In the genomic region with DNA sequence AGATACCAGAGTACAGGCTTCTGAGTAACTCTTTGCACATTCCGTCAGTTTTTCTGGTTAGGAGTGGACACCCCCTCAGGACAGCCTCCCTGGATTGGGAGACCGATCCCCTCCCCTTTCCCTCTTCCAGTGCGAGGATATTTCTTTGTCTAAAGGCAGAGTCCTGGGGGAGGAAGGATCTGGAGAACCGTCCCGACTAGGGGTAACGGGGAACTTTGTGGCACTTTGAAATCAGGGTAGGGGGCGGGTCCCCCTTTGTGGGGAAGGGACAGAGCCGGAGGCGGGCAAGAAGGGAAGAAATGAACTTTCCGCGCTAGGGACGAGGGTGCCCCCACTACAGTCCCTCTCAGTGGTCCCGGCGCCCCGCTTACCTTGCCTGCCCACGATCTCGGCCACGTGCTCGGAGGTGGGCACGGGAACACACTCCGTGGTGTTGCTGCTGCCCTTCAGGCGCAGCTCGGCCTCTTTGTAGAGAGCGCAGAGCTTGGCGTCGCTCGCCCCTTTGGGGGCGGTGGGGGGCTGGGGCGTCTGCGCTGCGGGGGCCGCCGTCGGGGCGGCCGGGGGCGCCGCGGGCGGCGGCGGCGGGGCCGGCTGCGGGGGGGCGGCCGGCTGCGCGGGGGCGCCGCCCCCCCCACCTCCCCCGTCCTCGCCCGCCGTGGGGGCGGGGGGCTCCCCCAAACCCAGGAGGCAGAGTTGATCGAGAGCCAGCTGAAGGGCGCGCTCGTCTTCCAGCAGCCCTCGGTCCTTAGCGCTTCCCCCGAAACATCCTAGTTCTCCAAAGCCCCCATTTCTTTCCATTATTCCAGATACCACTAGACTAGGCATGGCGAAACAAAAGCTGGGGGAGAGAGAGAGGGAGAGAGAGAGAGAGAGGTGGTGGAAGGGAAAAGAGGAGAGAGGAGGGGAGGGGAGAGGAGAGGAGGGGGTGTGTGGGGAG, we compare ENCODE assay signal across 8 cellular contexts. TPM values are rescaled to one million over a fixed set of nuclear protein-coding genes. Genes with fewer than 3 reads are reported as not detected.
DNase-seq lines count a peak whose midpoint lies in the region; ATAC-seq and TF ChIP-seq lines count a peak whose summit lies in the region.

No MANE protein-coding gene starts in this region.

- no peaks in the 10 kb centered on the region for H3K79me2 ChIP-seq in MM.1S (ENCODE audit: low read length)
- H3K79me2 ChIP-seq in neural progenitor cell (ENCODE audit: low read depth): peaks cover 93% of the 10 kb centered on the region

- H3K9me3 ChIP-seq in CD4-positive, alpha-beta T cell (ENCODE audit: control insufficient read depth, low read length): no peaks in the 10 kb centered on the region
- H3K9me3 ChIP-seq in MM.1S (replicated peaks; ENCODE audit: insufficient read depth, low read length) (no peaks in the 10 kb centered on the region), neural progenitor cell (ENCODE audit: low read depth) (no peaks in the 10 kb centered on the region)

- intact Hi-C loops in CD4-positive, alpha-beta T cell (cut with DNase I, micrococcal nuclease): loop anchor here in 1 of 2 experiments (1.0 to 2.0 kb wide), 2 partner anchors 27 to 59 kb away; partner anchors contain the start of gene LAMTOR2

- H3K4me3 ChIP-seq in MM.1S (ENCODE audit: low read length) (peak overlapping the region; percentile 90), neural progenitor cell (peak overlapping the region; percentile 99)

- H3F3A ChIP-seq in MM.1S (ENCODE audit: insufficient read depth, low read length) (no peaks in the 10 kb centered on the region), neural progenitor cell (ENCODE audit: low read depth) (peaks cover 94% of the 10 kb centered on the region)

- CTCF ChIA-PET in CD4-positive, alpha-beta T cell (lab: Charles Lee): no interaction called here

- no peaks in the 10 kb centered on the region for H3K9me2 ChIP-seq in MM.1S (replicated peaks; ENCODE audit: insufficient read depth, low read length)

- H3K4me1 ChIP-seq in MM.1S (ENCODE audit: low read length) (peaks cover 5% of the 10 kb centered on the region), neural progenitor cell (peaks cover 61% of the 10 kb centered on the region)

- H3K9me3 Mint-ChIP-seq in CD4-positive, alpha-beta T cell: no peaks in the 10 kb centered on the region
- H3K9me3 Mint-ChIP-seq in chondrocyte (ENCODE audit: low read depth): no peaks in the 10 kb centered on the region
- no peaks in the 10 kb centered on the region for H3K9me3 Mint-ChIP-seq in neural progenitor cell

- no peak for ATAC-seq in CD4-positive, alpha-beta T cell (ENCODE audit: poor library complexity)
- ATAC-seq in GM18520 (IDR thresholded peaks at IDR 0.05; ENCODE audit: unreplicated experiment) (no peak), HG02973 (IDR thresholded peaks at IDR 0.05; ENCODE audit: unreplicated experiment) (no peak)

- H3K36me3 Mint-ChIP-seq in CD4-positive, alpha-beta T cell (ENCODE audit: low read depth): no peaks in the 10 kb centered on the region
- H3K36me3 Mint-ChIP-seq in chondrocyte (ENCODE audit: low read depth) (peaks cover 2% of the 10 kb centered on the region), neural progenitor cell (peaks cover 18% of the 10 kb centered on the region)

- POLR2A ChIA-PET in CD4-positive, alpha-beta T cell (lab: Charles Lee): no interaction called here

- H3K27ac ChIP-seq in CD4-positive, alpha-beta T cell (ENCODE audit: low read depth, low read length): no peak overlapping the region
- H3K27ac ChIP-seq in MM.1S (ENCODE audit: low read length): no peak overlapping the region
- peak overlapping the region; percentile 99 for H3K27ac ChIP-seq in neural progenitor cell

- 0 out of 2 replicates have a peak overlapping the region, but pooled peaks have one; percentile 98 for H2AFZ ChIP-seq in MM.1S (ENCODE audit: low read length)
- H2AFZ ChIP-seq in neural progenitor cell (replicated peaks): no peak overlapping the region

- H3K9ac ChIP-seq in MM.1S (ENCODE audit: low read length) (no peak overlapping the region), neural progenitor cell (peak overlapping the region; percentile 94)

- H3K27ac Mint-ChIP-seq in CD4-positive, alpha-beta T cell: no peak overlapping the region
- H3K27ac Mint-ChIP-seq in chondrocyte (ENCODE audit: unreplicated experiment) (peak overlapping the region; percentile 77), neural progenitor cell (peak overlapping the region; percentile 99)

- H3K4me2 ChIP-seq in MM.1S (ENCODE audit: low read depth, low read length): peak overlapping the region; percentile 99
- peak overlapping the region; percentile 99 for H3K4me2 ChIP-seq in neural progenitor cell

- H3K27me3 Mint-ChIP-seq in CD4-positive, alpha-beta T cell: peaks cover 38% of the 10 kb centered on the region
- no peaks in the 10 kb centered on the region for H3K27me3 Mint-ChIP-seq in chondrocyte (ENCODE audit: low read depth)
- peaks cover 9% of the 10 kb centered on the region for H3K27me3 Mint-ChIP-seq in neural progenitor cell (ENCODE audit: insufficient read depth, low read depth)

- no peak for TF ChIP-seq CTCF in CD4-positive, alpha-beta T cell (IDR thresholded peaks at IDR 0.05)
- TF ChIP-seq CTCF in MM.1S (IDR thresholded peaks at IDR 0.05; ENCODE audit: low read length): no peak
- TF ChIP-seq CTCF in chondrocyte (IDR thresholded peaks at IDR 0.05): no peak
- no peak for TF ChIP-seq CTCF in neural progenitor cell (IDR thresholded peaks at IDR 0.05)

- H3K27me3 ChIP-seq in CD4-positive, alpha-beta T cell (ENCODE audit: control insufficient read depth, insufficient read depth, low read length): peaks cover 29% of the 10 kb centered on the region
- H3K27me3 ChIP-seq in MM.1S (replicated peaks; ENCODE audit: insufficient read depth, low read length): peaks cover 54% of the 10 kb centered on the region
- H3K27me3 ChIP-seq in neural progenitor cell: no peaks in the 10 kb centered on the region

- peak overlapping the region; percentile 81 for H3K4me3 Mint-ChIP-seq in CD4-positive, alpha-beta T cell
- H3K4me3 Mint-ChIP-seq in chondrocyte (ENCODE audit: unreplicated experiment): peak overlapping the region; percentile 95
- H3K4me3 Mint-ChIP-seq in neural progenitor cell: peak overlapping the region; percentile 99

- H3K4me1 Mint-ChIP-seq in CD4-positive, alpha-beta T cell (ENCODE audit: low read depth): peaks cover 6% of the 10 kb centered on the region
- H3K4me1 Mint-ChIP-seq in chondrocyte (ENCODE audit: low read depth): peaks cover 75% of the 10 kb centered on the region
- peaks cover 67% of the 10 kb centered on the region for H3K4me1 Mint-ChIP-seq in neural progenitor cell

- H4K20me1 ChIP-seq in MM.1S (ENCODE audit: insufficient read depth, low read length) (no peaks in the 10 kb centered on the region), neural progenitor cell (ENCODE audit: low read depth) (peaks cover 81% of the 10 kb centered on the region)

- H3K36me3 ChIP-seq in MM.1S (replicated peaks; ENCODE audit: insufficient read depth, low read length) (no peaks in the 10 kb centered on the region), neural progenitor cell (no peaks in the 10 kb centered on the region)

- DNase-seq in CD4-positive, alpha-beta T cell: no peak
- DNase-seq in MM.1S: no peak
- DNase-seq in chondrocyte (ENCODE audit: low spot score): no peak
- DNase-seq in neural progenitor cell (ENCODE audit: low spot score): peak; percentile 72
- no peak for DNase-seq in GF-D8 (lab: John Stamatoyannopoulos, UW)
- DNase-seq in NCI-H1694 (lab: John Stamatoyannopoulos, UW): no peak

RNA-seq across cellular contexts. Expression of gene MEX3A, which starts 0.8 kb away (rescaled TPM):
- under 1 TPM; 0.27 to 0.36 TPM for total RNA-seq in CD4-positive, alpha-beta T cell
- total RNA-seq in chondrocyte (11.7 to 12.7 TPM (median 12.0 TPM) in 3 replicates), neural progenitor cell (ENCODE audit: low replicate concordance) (32.2 and 62.6 TPM in 2 replicates)

RNA-seq across cellular contexts. Expression of gene RAB25, which starts 20.5 kb away (rescaled TPM):
- total RNA-seq in CD4-positive, alpha-beta T cell: 1 to 10 TPM in 1 of 2 experiments, under 1 TPM in 1; 0.58 to 1.3 TPM
- not detected in 3 replicates for total RNA-seq in chondrocyte
- total RNA-seq in neural progenitor cell (ENCODE audit: low replicate concordance): 2.4 and 7.7 TPM in 2 replicates

RNA-seq across cellular contexts. Expression of gene LAMTOR2, which starts 26.9 kb away (rescaled TPM):
- 1 to 10 TPM; 7.0 to 8.7 TPM for total RNA-seq in CD4-positive, alpha-beta T cell
- total RNA-seq in chondrocyte: 55.0 to 58.8 TPM (median 56.6 TPM) in 3 replicates
- 29.4 and 50.6 TPM in 2 replicates for total RNA-seq in neural progenitor cell (ENCODE audit: low replicate concordance)

RNA-seq across cellular contexts. Expression of gene UBQLN4, which starts 27.8 kb away (rescaled TPM):
- total RNA-seq in CD4-positive, alpha-beta T cell: 10 to 100 TPM; 10.6 to 11.9 TPM
- total RNA-seq in chondrocyte (29.3 to 32.9 TPM (median 30.2 TPM) in 3 replicates), neural progenitor cell (ENCODE audit: low replicate concordance) (43.7 and 64.9 TPM in 2 replicates)

RNA-seq across cellular contexts. Expression of gene LMNA, which starts 33.1 kb away (rescaled TPM):
- 100 to 1,000 TPM; 435 to 455 TPM for total RNA-seq in CD4-positive, alpha-beta T cell
- total RNA-seq in chondrocyte: 641 to 675 TPM (median 641 TPM) in 3 replicates
- 20.5 and 35.8 TPM in 2 replicates for total RNA-seq in neural progenitor cell (ENCODE audit: low replicate concordance)
